Comparison of ENCODE assay signal across 20 cellular contexts in genomic region chr15:92586383-92586910, GRCh38.
DNase-seq lines count a peak whose midpoint lies in the region; ATAC-seq, FAIRE-seq and TF ChIP-seq lines count a peak whose summit lies in the region.
"Had no signal": no experiment of that assay in that cellular context is flagged by ENCODE, and none has a peak within 500 bp of the region (broad histone marks: within the 10 kb centered on the region; RNA-seq: fewer than 3 reads in every experiment).

No MANE protein-coding gene starts in this region.

- H3K36me3 ChIP-seq in A673 (ENCODE audit: insufficient read depth, low read length, poor library complexity, severe bottlenecking) (no peaks in the 10 kb centered on the region), astrocyte (ENCODE audit: insufficient read depth, low read length) (no peaks in the 10 kb centered on the region)

- H3K27ac Mint-ChIP-seq in astrocyte (ENCODE audit: unreplicated experiment) (peak overlapping the region; percentile 76), nephron (peak overlapping the region in 2 of 3 experiments; percentile 64 to 70), CD14-positive monocyte (no peak overlapping the region)
- H3K27ac Mint-ChIP-seq: B cell; CD4-positive, CD25-positive, alpha-beta regulatory T cell had no signal

- peaks cover 3% of the 10 kb centered on the region for H3K36me3 Mint-ChIP-seq in astrocyte (ENCODE audit: low read depth, unreplicated experiment)
- H3K36me3 Mint-ChIP-seq in nephron (ENCODE audit: low read depth), result no peaks in the 10 kb centered on the region
- no peaks in the 10 kb centered on the region for H3K36me3 Mint-ChIP-seq in CD14-positive monocyte
- H3K36me3 Mint-ChIP-seq: CD4-positive, CD25-positive, alpha-beta regulatory T cell had no signal

- FAIRE-seq in astrocyte (lab: Jason Lieb, UNC), result no peak
- FAIRE-seq: A204.1 had no signal

- intact Hi-C loops in A673 (cut with micrococcal nuclease; ENCODE audit: unreplicated experiment), result no loop called here
- intact Hi-C loops in CD14-positive monocyte (cut with micrococcal nuclease), result no loop called here

- ATAC-seq in HG02798 (IDR thresholded peaks at IDR 0.05; ENCODE audit: poor library complexity, unreplicated experiment) (peak; percentile 16), GM21381 (IDR thresholded peaks at IDR 0.05; ENCODE audit: unreplicated experiment) (no peak)
- ATAC-seq: SK-N-SH treated with all-trans-retinoic acid at 6 μM for 48 hours had no signal

- H3K27me3 ChIP-seq in A673 (replicated peaks; ENCODE audit: insufficient read depth, low read depth, low read length, poor library complexity) (no peaks in the 10 kb centered on the region), astrocyte (ENCODE audit: insufficient read depth, low read length) (no peaks in the 10 kb centered on the region)

- POLR2A ChIA-PET in A673 (lab: Charles Lee; ENCODE audit: low non-redundant PET), result no interaction called here

- H3K27me3 Mint-ChIP-seq in astrocyte (ENCODE audit: low read depth, unreplicated experiment), result peaks cover 37% of the 10 kb centered on the region
- peaks cover 4% of the 10 kb centered on the region for H3K27me3 Mint-ChIP-seq in nephron (ENCODE audit: low read depth)
- H3K27me3 Mint-ChIP-seq in CD14-positive monocyte (ENCODE audit: low read depth in 3 of 3), result peaks cover 0 to 5% (median 2%) of the 10 kb centered on the region in 3 donors

- no peak overlapping the region for H3K9ac ChIP-seq in astrocyte (ENCODE audit: low read length)

- BruUV-seq in A673 (replicated peaks; lab: Mats Ljungman, UMichigan), result no TSS peak

- H3K4me3 ChIP-seq in A673 (ENCODE audit: low read depth, low read length, poor library complexity, severe bottlenecking), result no peak overlapping the region
- H3K4me3 ChIP-seq in astrocyte (ENCODE audit: insufficient read depth, low read depth, low read length), result no peak overlapping the region

- H3K9me3 Mint-ChIP-seq in astrocyte (ENCODE audit: unreplicated experiment) (peaks cover 2% of the 10 kb centered on the region), nephron (no peaks in the 10 kb centered on the region), CD14-positive monocyte (peaks cover 0 to 1% (median 0%) of the 10 kb centered on the region in 7 donors)

- DNase-seq in A673 (ENCODE audit: low spot score), result peak; percentile 11
- no peak for DNase-seq in astrocyte (ENCODE audit: low read depth)
- DNase-seq in SW 1271 (lab: John Stamatoyannopoulos, UW), result no peak
- DNase-seq in CD14-positive monocyte (ENCODE audit: low spot score), result no peak
- no peak for DNase-seq in stimulated activated CD4-positive, alpha-beta T cell treated with anti-CD3 and anti-CD28 coated beads, Interleukin-2, amount 100 ng/mL, for 48 hours
- DNase-seq: CD4-positive, CD25-positive, alpha-beta regulatory T cell; EL; GF-D8; Kasumi-1; NCI-H1417; NCI-H1694 treated with DMSO at 0.1 percent for 48 hours; NCI-H2081 treated with DMSO at 0.1 percent for 48 hours; NCI-H446; NCI-H526 treated with DMSO at 0.1 percent for 48 hours had no signal

- CTCF ChIA-PET in A673 (lab: Charles Lee), result no interaction called here

- no peak overlapping the region for H3K4me2 ChIP-seq in astrocyte (ENCODE audit: low read length)

- no peaks in the 10 kb centered on the region for H3K9me3 ChIP-seq in A673 (ENCODE audit: low read depth, low read length, poor library complexity, severe bottlenecking)
- H3K9me3 ChIP-seq in astrocyte (ENCODE audit: insufficient read depth, low read depth, low read length), result no peaks in the 10 kb centered on the region

- H3K4me1 Mint-ChIP-seq in astrocyte (ENCODE audit: low read depth, unreplicated experiment), result no peaks in the 10 kb centered on the region
- peaks cover 64% of the 10 kb centered on the region for H3K4me1 Mint-ChIP-seq in nephron
- H3K4me1 Mint-ChIP-seq in CD14-positive monocyte, result no peaks in the 10 kb centered on the region
- H3K4me1 Mint-ChIP-seq: B cell; CD4-positive, CD25-positive, alpha-beta regulatory T cell had no signal

- TF ChIP-seq CTCF in A673 (conservative IDR thresholded peaks at IDR 0.05; ENCODE audit: low read depth, low read length) (no peak), astrocyte (IDR thresholded peaks at IDR 0.05; ENCODE audit: insufficient read depth, low read depth, low read length) (no peak), nephron (IDR thresholded peaks at IDR 0.05; ENCODE audit: unreplicated experiment in 3 of 3) (no peak), CD14-positive monocyte (IDR thresholded peaks at IDR 0.05) (no peak)

- no peaks in the 10 kb centered on the region for H4K20me1 ChIP-seq in astrocyte (ENCODE audit: insufficient read depth, low read length)

- H3K27ac ChIP-seq in A673 (ENCODE audit: low read depth, low read length, poor library complexity, severe bottlenecking), result no peak overlapping the region
- H3K27ac ChIP-seq in astrocyte (ENCODE audit: low read depth, low read length), result no peak overlapping the region

- H3K79me2 ChIP-seq in astrocyte (ENCODE audit: insufficient read depth, low read length), result no peaks in the 10 kb centered on the region

- H3K4me1 ChIP-seq in A673 (ENCODE audit: insufficient read depth, low read length, poor library complexity, severe bottlenecking) (no peaks in the 10 kb centered on the region), astrocyte (ENCODE audit: insufficient read depth, low read length) (no peaks in the 10 kb centered on the region)

- no peak overlapping the region for H2AFZ ChIP-seq in astrocyte (ENCODE audit: low read depth, low read length)

- no peak overlapping the region for H3K4me3 Mint-ChIP-seq in astrocyte (ENCODE audit: unreplicated experiment)
- H3K4me3 Mint-ChIP-seq in nephron, result peak overlapping the region in 1 of 3 experiments; percentile 14
- H3K4me3 Mint-ChIP-seq in CD14-positive monocyte, result no peak overlapping the region
- H3K4me3 Mint-ChIP-seq: B cell; CD4-positive, CD25-positive, alpha-beta regulatory T cell had no signal

Comparison
In these comparisons a context has a peak if more than half of its experiments do, and no peak if none do; other contexts are left out.
1. H3K27ac Mint-ChIP-seq: peak in astrocyte (single experiment) and nephron (2 of 3); none in CD14-positive monocyte (0 of 7).